8 cellular contexts compared by ENCODE assay signal in genomic region chr16:72008424-72009216, GRCh38. TPM values are rescaled to one million over a fixed set of nuclear protein-coding genes. Genes with fewer than 3 reads are reported as not detected.
DNase-seq lines count a peak whose midpoint lies in the region; ATAC-seq and TF ChIP-seq lines count a peak whose summit lies in the region.

Gene DHODH (plus strand): TSS chr16:72008744. CDS start chr16:72008765, 21 bp downstream.

- TF ChIP-seq POLR2A in uterus (IDR thresholded peaks at IDR 0.05), result peak; percentile 18 to 30

- no peak for TF ChIP-seq CTCF in psoas muscle (IDR thresholded peaks at IDR 0.05)
- peak in 3 of 4 experiments; percentile 22 to 37 (median 28) for TF ChIP-seq CTCF in uterus (IDR thresholded peaks at IDR 0.05)

- DNase-seq in NCI-H187 (lab: John Stamatoyannopoulos, UW) (peak; percentile 81 to 93), T-helper 17 cell (peak; percentile 96 to 97 (median 97)), amygdala (lab: John Stamatoyannopoulos, UW) (peak; percentile 54 to 99 (median 96)), left ventricle myocardium superior (peak; percentile 98), psoas muscle (peak; percentile 99), uterus (peak; percentile 96 to 97)

- H3K27ac ChIP-seq in psoas muscle (peak within 1 kb of the TSS; percentile 93), uterus (peak within 1 kb of the TSS; percentile 38 to 50)

- H3K4me3 ChIP-seq in psoas muscle, result peak within 1 kb of the TSS; percentile 99
- peak within 1 kb of the TSS; percentile 69 to 70 for H3K4me3 ChIP-seq in uterus

- H3K36me3 ChIP-seq in psoas muscle (ENCODE audit: insufficient read depth in 1 of 2, low read depth in 1 of 2), result peaks cover 0 to 12% of the 10 kb centered on the region in 2 donors
- no peaks in the 10 kb centered on the region for H3K36me3 ChIP-seq in uterus

- WGBS in psoas muscle, 3 donors, result 0% methylated on average over 52 to 57 of the region's 57 CpGs

- peak within 1 kb of the TSS; percentile 99 for H3K4me3 Mint-ChIP-seq in T-helper 17 cell

- H3K9me3 ChIP-seq in T-helper 17 cell (ENCODE audit: control insufficient read depth, low read length, poor library complexity, severe bottlenecking), result no peaks in the 10 kb centered on the region
- H3K9me3 ChIP-seq in psoas muscle, result no peaks in the 10 kb centered on the region
- H3K9me3 ChIP-seq in uterus, result no peaks in the 10 kb centered on the region

- peak within 1 kb of the TSS; percentile 37 for H3K27ac Mint-ChIP-seq in T-helper 17 cell

- H3K36me3 Mint-ChIP-seq in T-helper 17 cell (ENCODE audit: low read depth), result peaks cover 2% of the 10 kb centered on the region

- H3K4me1 Mint-ChIP-seq in T-helper 17 cell, result peaks cover 11% of the 10 kb centered on the region

- H3K27me3 ChIP-seq in psoas muscle (ENCODE audit: insufficient read depth in 3 of 3, low read length in 2 of 3) (no peaks in the 10 kb centered on the region), uterus (no peaks in the 10 kb centered on the region)

- ATAC-seq in GM18502 (IDR thresholded peaks at IDR 0.05; ENCODE audit: poor library complexity, unreplicated experiment), result peak; percentile 99
- peak; percentile 98 for ATAC-seq in HG02943 (IDR thresholded peaks at IDR 0.05; ENCODE audit: low read depth, unreplicated experiment)
- ATAC-seq in T-helper 17 cell, result peak; percentile 100
- peak; percentile 100 for ATAC-seq in left ventricle myocardium superior
- ATAC-seq in psoas muscle, result peak; percentile 99 to 100 (median 99)

- peaks cover 10% of the 10 kb centered on the region for H3K27me3 Mint-ChIP-seq in T-helper 17 cell

- H3K4me1 ChIP-seq in psoas muscle, result peaks cover 6% of the 10 kb centered on the region
- peaks cover 0 to 3% of the 10 kb centered on the region in 2 donors for H3K4me1 ChIP-seq in uterus

- intact Hi-C loops in left ventricle myocardium superior (cut with micrococcal nuclease), result no loop called here
- intact Hi-C loops in psoas muscle (cut with DNase I), result loop anchor here (2.0 to 5.0 kb wide), 2 partner anchors 84 to 111 kb away; partner anchors contain the start of genes DHX38 (in 1 of the 2), IST1 (in 1 of the 2) and TXNL4B (in 1 of the 2)
- intact Hi-C loops in uterus (cut with DNase I; ENCODE audit: low total_unique reads), result no loop called here

RNA-seq across cellular contexts. Expression of gene DHODH, which starts in this region (rescaled TPM):
- total RNA-seq in T-helper 17 cell (1 to 10 TPM; 5.0 to 5.9 TPM), left ventricle myocardium superior (6.1 TPM), psoas muscle (10 to 100 TPM in 1 of 4 donors, 1 to 10 TPM in 3; 7.3 to 12.5 (median 8.8) TPM), uterus (10 to 100 TPM in 1 of 4 donors, 1 to 10 TPM in 3; 1.8 to 14.7 (median 7.1) TPM)
- 10 to 100 TPM in 2 of 3 donors, 1 to 10 TPM in 1; 7.6 to 13.4 (median 10.9) TPM for polyA plus RNA-seq in psoas muscle

Comparison
In these comparisons a context has a peak if more than half of its experiments do, and no peak if none do; other contexts are left out.
1. Peak in every context shown above with its lines: DNase-seq, ATAC-seq, H3K4me3 ChIP-seq and H3K27ac ChIP-seq.
2. intact Hi-C loops: an anchor here in psoas muscle (2.0 to 5.0 kb wide); none called in left ventricle myocardium superior and uterus.